In the genomic region with DNA sequence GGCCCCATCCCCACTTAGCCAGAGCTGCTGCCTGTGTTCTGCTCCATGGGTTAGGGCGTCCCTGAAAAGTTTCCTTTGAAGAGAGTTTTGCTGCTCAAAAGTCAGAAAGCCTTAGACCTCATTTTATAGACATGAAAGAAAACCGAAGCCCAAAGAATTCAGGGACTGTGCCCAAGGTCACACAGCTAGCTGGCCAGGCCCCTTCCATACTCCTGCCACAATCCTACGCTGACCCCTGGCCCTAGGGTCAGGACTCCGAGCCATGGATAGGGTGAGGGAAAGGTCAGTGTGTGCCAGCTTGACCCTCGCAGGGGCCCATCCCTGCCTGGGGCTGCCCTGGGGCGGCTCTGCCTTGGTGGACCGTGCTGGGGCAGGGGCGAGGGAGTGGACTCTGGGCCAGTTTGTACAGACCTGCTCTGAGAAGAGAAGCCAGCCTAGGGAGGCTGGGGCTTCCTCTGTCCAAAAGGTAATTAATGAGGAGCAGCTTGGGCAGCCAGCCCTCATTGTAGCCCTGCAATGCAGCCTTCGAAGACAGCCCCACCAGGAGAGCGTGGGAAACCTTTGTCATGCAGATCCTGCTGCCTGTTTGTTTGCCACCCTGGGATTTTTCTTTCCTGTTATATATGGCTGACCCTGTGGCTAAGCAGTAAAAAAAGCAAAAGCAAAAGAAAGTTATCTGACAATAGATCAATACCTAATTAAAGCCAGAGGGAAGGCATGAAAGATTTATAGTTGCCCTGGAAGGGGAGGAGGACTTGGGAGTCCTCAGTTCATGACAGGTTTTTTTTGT, we compare ENCODE assay signal across 1 cellular context.
A peak's percentile ranks its signal among the peaks of the same experiment; 100 is the strongest.
TF ChIP-seq lines count a peak whose summit lies in the region.

No MANE protein-coding gene starts in this region.

TF ChIP-seq in H1, 55 proteins besides CTCF, POLR2A, EP300 and RAD21:
- TF ChIP-seq SP4 (IDR thresholded peaks at IDR 0.05; ENCODE audit: low read length) (no peak), RXRA (IDR thresholded peaks at IDR 0.05; ENCODE audit: insufficient read depth, low read depth, low read length) (peak; percentile 79; the same call in 1 of the 2 replicates), TBP (IDR thresholded peaks at IDR 0.05; ENCODE audit: low read depth, low read length) (peak; percentile 60), RNF2 (IDR thresholded peaks at IDR 0.05; ENCODE audit: borderline replicate concordance, low read depth, low read length, missing control alignments, poor library complexity, severe bottlenecking) (no peak), TEAD4 (IDR thresholded peaks at IDR 0.05; ENCODE audit: low read depth, low read length) (peak; percentile 65), PHF8 (conservative IDR thresholded peaks at IDR 0.05; ENCODE audit: low read depth, low read length) (no peak), RBBP5 (IDR thresholded peaks at IDR 0.05; ENCODE audit: borderline replicate concordance, low read depth, low read length) (peak; percentile 63; the same call in 1 of the 2 replicates), FOSL1 (IDR thresholded peaks at IDR 0.05; ENCODE audit: insufficient read depth, low read depth, low read length) (no peak), JUN (IDR thresholded peaks at IDR 0.05; ENCODE audit: low read depth, low read length) (no peak), HDAC2 (IDR thresholded peaks at IDR 0.05; ENCODE audit: borderline replicate concordance in 1 of 2, low read depth in 2 of 2, low read length in 2 of 2) (peak in 1 of 2 experiments; percentile 78; a peak in 2 of 4 replicates), SIX5 (IDR thresholded peaks at IDR 0.05; ENCODE audit: low read depth, low read length) (no peak), SUZ12 (IDR thresholded peaks at IDR 0.05; ENCODE audit: low read length) (no peak), POU5F1 (IDR thresholded peaks at IDR 0.05; ENCODE audit: low read depth, low read length) (peak; percentile 99), KDM1A (IDR thresholded peaks at IDR 0.05; ENCODE audit: borderline replicate concordance, low read length) (no peak), KDM4A (IDR thresholded peaks at IDR 0.05; ENCODE audit: low read depth, low read length, severe bottlenecking) (no peak), SIN3A (conservative IDR thresholded peaks at IDR 0.05 in 1 of 2, IDR thresholded peaks at IDR 0.05 in 1 of 2; ENCODE audit: low read depth in 1 of 2, low read length in 2 of 2) (0 out of 4 replicates have a peak, but pooled peaks of 1 of the 2 experiments have one; percentile 36), BACH1 (IDR thresholded peaks at IDR 0.05; ENCODE audit: low read length) (peak; percentile 30; the same call in 1 of the 2 replicates), CTBP2 (IDR thresholded peaks at IDR 0.05; ENCODE audit: borderline replicate concordance, insufficient read depth, insufficient read length, low read length) (peak; percentile 55), CBX5 (IDR thresholded peaks at IDR 0.05; ENCODE audit: low read depth, low read length) (no peak), SAP30 (IDR thresholded peaks at IDR 0.05; ENCODE audit: insufficient read depth, insufficient replicate concordance, low read length) (no peak), NRF1 (IDR thresholded peaks at IDR 0.05; ENCODE audit: low read depth, low read length) (no peak), SP2 (IDR thresholded peaks at IDR 0.05; ENCODE audit: low read length) (no peak), CBX8 (IDR thresholded peaks at IDR 0.05; ENCODE audit: borderline replicate concordance, low read depth, low read length) (no peak), SP1 (IDR thresholded peaks at IDR 0.05; ENCODE audit: low read depth, low read length) (0 out of 2 replicates have a peak, but pooled peaks have one; percentile 50), YY1 (IDR thresholded peaks at IDR 0.05; ENCODE audit: low read depth, low read length) (peak; percentile 74; the same call in 1 of the 2 replicates), SIRT6 (IDR thresholded peaks at IDR 0.05; ENCODE audit: low read length) (no peak)
- TF ChIP-seq, protein P1, sequence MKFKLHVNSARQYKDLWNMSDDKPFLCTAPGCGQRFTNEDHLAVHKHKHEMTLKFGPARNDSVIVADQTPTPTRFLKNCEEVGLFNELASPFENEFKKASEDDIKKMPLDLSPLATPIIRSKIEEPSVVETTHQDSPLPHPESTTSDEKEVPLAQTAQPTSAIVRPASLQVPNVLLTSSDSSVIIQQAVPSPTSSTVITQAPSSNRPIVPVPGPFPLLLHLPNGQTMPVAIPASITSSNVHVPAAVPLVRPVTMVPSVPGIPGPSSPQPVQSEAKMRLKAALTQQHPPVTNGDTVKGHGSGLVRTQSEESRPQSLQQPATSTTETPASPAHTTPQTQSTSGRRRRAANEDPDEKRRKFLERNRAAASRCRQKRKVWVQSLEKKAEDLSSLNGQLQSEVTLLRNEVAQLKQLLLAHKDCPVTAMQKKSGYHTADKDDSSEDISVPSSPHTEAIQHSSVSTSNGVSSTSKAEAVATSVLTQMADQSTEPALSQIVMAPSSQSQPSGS (IDR thresholded peaks at IDR 0.05; ENCODE audit: low read length), result no peak; the same call in 1 of the 2 replicates
- TF ChIP-seq, protein P2, sequence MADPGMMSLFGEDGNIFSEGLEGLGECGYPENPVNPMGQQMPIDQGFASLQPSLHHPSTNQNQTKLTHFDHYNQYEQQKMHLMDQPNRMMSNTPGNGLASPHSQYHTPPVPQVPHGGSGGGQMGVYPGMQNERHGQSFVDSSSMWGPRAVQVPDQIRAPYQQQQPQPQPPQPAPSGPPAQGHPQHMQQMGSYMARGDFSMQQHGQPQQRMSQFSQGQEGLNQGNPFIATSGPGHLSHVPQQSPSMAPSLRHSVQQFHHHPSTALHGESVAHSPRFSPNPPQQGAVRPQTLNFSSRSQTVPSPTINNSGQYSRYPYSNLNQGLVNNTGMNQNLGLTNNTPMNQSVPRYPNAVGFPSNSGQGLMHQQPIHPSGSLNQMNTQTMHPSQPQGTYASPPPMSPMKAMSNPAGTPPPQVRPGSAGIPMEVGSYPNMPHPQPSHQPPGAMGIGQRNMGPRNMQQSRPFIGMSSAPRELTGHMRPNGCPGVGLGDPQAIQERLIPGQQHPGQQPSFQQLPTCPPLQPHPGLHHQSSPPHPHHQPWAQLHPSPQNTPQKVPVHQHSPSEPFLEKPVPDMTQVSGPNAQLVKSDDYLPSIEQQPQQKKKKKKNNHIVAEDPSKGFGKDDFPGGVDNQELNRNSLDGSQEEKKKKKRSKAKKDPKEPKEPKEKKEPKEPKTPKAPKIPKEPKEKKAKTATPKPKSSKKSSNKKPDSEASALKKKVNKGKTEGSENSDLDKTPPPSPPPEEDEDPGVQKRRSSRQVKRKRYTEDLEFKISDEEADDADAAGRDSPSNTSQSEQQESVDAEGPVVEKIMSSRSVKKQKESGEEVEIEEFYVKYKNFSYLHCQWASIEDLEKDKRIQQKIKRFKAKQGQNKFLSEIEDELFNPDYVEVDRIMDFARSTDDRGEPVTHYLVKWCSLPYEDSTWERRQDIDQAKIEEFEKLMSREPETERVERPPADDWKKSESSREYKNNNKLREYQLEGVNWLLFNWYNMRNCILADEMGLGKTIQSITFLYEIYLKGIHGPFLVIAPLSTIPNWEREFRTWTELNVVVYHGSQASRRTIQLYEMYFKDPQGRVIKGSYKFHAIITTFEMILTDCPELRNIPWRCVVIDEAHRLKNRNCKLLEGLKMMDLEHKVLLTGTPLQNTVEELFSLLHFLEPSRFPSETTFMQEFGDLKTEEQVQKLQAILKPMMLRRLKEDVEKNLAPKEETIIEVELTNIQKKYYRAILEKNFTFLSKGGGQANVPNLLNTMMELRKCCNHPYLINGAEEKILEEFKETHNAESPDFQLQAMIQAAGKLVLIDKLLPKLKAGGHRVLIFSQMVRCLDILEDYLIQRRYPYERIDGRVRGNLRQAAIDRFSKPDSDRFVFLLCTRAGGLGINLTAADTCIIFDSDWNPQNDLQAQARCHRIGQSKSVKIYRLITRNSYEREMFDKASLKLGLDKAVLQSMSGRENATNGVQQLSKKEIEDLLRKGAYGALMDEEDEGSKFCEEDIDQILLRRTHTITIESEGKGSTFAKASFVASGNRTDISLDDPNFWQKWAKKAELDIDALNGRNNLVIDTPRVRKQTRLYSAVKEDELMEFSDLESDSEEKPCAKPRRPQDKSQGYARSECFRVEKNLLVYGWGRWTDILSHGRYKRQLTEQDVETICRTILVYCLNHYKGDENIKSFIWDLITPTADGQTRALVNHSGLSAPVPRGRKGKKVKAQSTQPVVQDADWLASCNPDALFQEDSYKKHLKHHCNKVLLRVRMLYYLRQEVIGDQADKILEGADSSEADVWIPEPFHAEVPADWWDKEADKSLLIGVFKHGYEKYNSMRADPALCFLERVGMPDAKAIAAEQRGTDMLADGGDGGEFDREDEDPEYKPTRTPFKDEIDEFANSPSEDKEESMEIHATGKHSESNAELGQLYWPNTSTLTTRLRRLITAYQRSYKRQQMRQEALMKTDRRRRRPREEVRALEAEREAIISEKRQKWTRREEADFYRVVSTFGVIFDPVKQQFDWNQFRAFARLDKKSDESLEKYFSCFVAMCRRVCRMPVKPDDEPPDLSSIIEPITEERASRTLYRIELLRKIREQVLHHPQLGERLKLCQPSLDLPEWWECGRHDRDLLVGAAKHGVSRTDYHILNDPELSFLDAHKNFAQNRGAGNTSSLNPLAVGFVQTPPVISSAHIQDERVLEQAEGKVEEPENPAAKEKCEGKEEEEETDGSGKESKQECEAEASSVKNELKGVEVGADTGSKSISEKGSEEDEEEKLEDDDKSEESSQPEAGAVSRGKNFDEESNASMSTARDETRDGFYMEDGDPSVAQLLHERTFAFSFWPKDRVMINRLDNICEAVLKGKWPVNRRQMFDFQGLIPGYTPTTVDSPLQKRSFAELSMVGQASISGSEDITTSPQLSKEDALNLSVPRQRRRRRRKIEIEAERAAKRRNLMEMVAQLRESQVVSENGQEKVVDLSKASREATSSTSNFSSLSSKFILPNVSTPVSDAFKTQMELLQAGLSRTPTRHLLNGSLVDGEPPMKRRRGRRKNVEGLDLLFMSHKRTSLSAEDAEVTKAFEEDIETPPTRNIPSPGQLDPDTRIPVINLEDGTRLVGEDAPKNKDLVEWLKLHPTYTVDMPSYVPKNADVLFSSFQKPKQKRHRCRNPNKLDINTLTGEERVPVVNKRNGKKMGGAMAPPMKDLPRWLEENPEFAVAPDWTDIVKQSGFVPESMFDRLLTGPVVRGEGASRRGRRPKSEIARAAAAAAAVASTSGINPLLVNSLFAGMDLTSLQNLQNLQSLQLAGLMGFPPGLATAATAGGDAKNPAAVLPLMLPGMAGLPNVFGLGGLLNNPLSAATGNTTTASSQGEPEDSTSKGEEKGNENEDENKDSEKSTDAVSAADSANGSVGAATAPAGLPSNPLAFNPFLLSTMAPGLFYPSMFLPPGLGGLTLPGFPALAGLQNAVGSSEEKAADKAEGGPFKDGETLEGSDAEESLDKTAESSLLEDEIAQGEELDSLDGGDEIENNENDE (IDR thresholded peaks at IDR 0.05; ENCODE audit: insufficient replicate concordance, low read length), result no peak
- TF ChIP-seq, protein P3, sequence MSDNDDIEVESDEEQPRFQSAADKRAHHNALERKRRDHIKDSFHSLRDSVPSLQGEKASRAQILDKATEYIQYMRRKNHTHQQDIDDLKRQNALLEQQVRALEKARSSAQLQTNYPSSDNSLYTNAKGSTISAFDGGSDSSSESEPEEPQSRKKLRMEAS (IDR thresholded peaks at IDR 0.05), result peak; percentile 70
- TF ChIP-seq, protein P4, sequence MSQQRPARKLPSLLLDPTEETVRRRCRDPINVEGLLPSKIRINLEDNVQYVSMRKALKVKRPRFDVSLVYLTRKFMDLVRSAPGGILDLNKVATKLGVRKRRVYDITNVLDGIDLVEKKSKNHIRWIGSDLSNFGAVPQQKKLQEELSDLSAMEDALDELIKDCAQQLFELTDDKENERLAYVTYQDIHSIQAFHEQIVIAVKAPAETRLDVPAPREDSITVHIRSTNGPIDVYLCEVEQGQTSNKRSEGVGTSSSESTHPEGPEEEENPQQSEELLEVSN (IDR thresholded peaks at IDR 0.05), result peak; percentile 84
- TF ChIP-seq, protein P5, sequence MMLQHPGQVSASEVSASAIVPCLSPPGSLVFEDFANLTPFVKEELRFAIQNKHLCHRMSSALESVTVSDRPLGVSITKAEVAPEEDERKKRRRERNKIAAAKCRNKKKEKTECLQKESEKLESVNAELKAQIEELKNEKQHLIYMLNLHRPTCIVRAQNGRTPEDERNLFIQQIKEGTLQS (IDR thresholded peaks at IDR 0.05; ENCODE audit: insufficient read depth, low read depth, low read length), result no peak
